Comparison of ENCODE assay signal across 1 cellular context in genomic region chr1:11272842-11273594, GRCh38.
TF ChIP-seq lines count a peak whose summit lies in the region.

UBIAD1 (plus strand) TSS chr1:11273198; CDS start chr1:11273532, 334 bp downstream.

TF ChIP-seq in HepG2, 621 proteins besides CTCF, POLR2A, EP300 and RAD21 (continued from another document and continues in another):
- TF ChIP-seq ZBTB33 (CRISPR knock-in tag; IDR thresholded peaks at IDR 0.05) (no peak), FOXK2 (IDR thresholded peaks at IDR 0.05) (no peak), ATM (IDR thresholded peaks at IDR 0.05; ENCODE audit: borderline replicate concordance) (no peak), MBD4 (IDR thresholded peaks at IDR 0.05; ENCODE audit: borderline replicate concordance, low read length) (no peak), ZBTB38 (CRISPR knock-in tag; IDR thresholded peaks at IDR 0.05) (peak; percentile 44; the same call in 1 of the 2 replicates), ZNF75D (CRISPR knock-in tag; IDR thresholded peaks at IDR 0.05; ENCODE audit: borderline replicate concordance) (no peak), JUN (CRISPR knock-in tag; IDR thresholded peaks at IDR 0.05) (peak; percentile 80), HBP1 (CRISPR knock-in tag; IDR thresholded peaks at IDR 0.05; ENCODE audit: low read depth) (peak; percentile 59; the same call in 1 of the 2 replicates), ZNF598 (CRISPR knock-in tag; IDR thresholded peaks at IDR 0.05; ENCODE audit: borderline replicate concordance) (no peak; the same call in 1 of the 2 replicates), ELK4 (CRISPR knock-in tag; IDR thresholded peaks at IDR 0.05; ENCODE audit: borderline replicate concordance) (no peak), TEF (CRISPR knock-in tag; IDR thresholded peaks at IDR 0.05) (no peak), POLR2AphosphoS2 (IDR thresholded peaks at IDR 0.05; ENCODE audit: low read depth, low read length) (no peak), ZNF296 (CRISPR knock-in tag; conservative IDR thresholded peaks at IDR 0.05) (no peak), FOXA1 (IDR thresholded peaks at IDR 0.05) (no peak), FOXA1 (CRISPR knock-in tag; IDR thresholded peaks at IDR 0.05) (no peak), NFE2L2 (IDR thresholded peaks at IDR 0.05; ENCODE audit: low read length) (no peak), REL (CRISPR knock-in tag; conservative IDR thresholded peaks at IDR 0.05) (peak; percentile 57; the same call in 1 of the 2 replicates), ZFP36L2 (CRISPR knock-in tag; IDR thresholded peaks at IDR 0.05) (no peak), CCDC6 (CRISPR knock-in tag; IDR thresholded peaks at IDR 0.05) (no peak), DPF2 (CRISPR knock-in tag; IDR thresholded peaks at IDR 0.05; ENCODE audit: borderline replicate concordance, low read depth) (no peak), ZBTB34 (CRISPR knock-in tag; IDR thresholded peaks at IDR 0.05) (no peak), NR2C2 (CRISPR knock-in tag; IDR thresholded peaks at IDR 0.05; ENCODE audit: borderline replicate concordance) (peak; percentile 71), DR1 (CRISPR knock-in tag; IDR thresholded peaks at IDR 0.05) (no peak), DNMT1 (CRISPR knock-in tag; IDR thresholded peaks at IDR 0.05) (no peak), ZNF816 (CRISPR knock-in tag; IDR thresholded peaks at IDR 0.05; ENCODE audit: borderline replicate concordance) (no peak), ZSCAN29 (CRISPR knock-in tag; conservative IDR thresholded peaks at IDR 0.05) (no peak), PLRG1 (conservative IDR thresholded peaks at IDR 0.05) (no peak), ZMYM4 (CRISPR knock-in tag; IDR thresholded peaks at IDR 0.05) (0 out of 2 replicates have a peak, but pooled peaks have one; percentile 55), ZNF724P (CRISPR knock-in tag; IDR thresholded peaks at IDR 0.05; ENCODE audit: borderline replicate concordance) (no peak), ZNF740 (CRISPR knock-in tag; IDR thresholded peaks at IDR 0.05) (no peak), RFX5 (IDR thresholded peaks at IDR 0.05; ENCODE audit: low read depth, low read length) (no peak), BCL6 (CRISPR knock-in tag; IDR thresholded peaks at IDR 0.05) (peak; percentile 27; the same call in 1 of the 2 replicates), CBX1 (IDR thresholded peaks at IDR 0.05; ENCODE audit: low read depth) (no peak), TBX3 (IDR thresholded peaks at IDR 0.05; ENCODE audit: borderline replicate concordance) (no peak), TARDBP (CRISPR knock-in tag; IDR thresholded peaks at IDR 0.05) (peak; percentile 53; the same call in 1 of the 2 replicates), SAP130 (CRISPR knock-in tag; IDR thresholded peaks at IDR 0.05; ENCODE audit: low read depth) (peak; percentile 95), THAP11 (CRISPR knock-in tag; IDR thresholded peaks at IDR 0.05) (peak; percentile 83), HOXA7 (CRISPR knock-in tag; IDR thresholded peaks at IDR 0.05) (no peak), ZBTB3 (CRISPR knock-in tag; IDR thresholded peaks at IDR 0.05; ENCODE audit: borderline replicate concordance, low read depth) (no peak), CEBPG (CRISPR knock-in tag; IDR thresholded peaks at IDR 0.05) (no peak), FOXO4 (CRISPR knock-in tag; conservative IDR thresholded peaks at IDR 0.05) (no peak), ZNF468 (CRISPR knock-in tag; IDR thresholded peaks at IDR 0.05) (no peak), ZNF18 (CRISPR knock-in tag; IDR thresholded peaks at IDR 0.05; ENCODE audit: insufficient replicate concordance) (peak; percentile 32), LRRFIP1 (CRISPR knock-in tag; conservative IDR thresholded peaks at IDR 0.05) (no peak), ZNF446 (CRISPR knock-in tag; IDR thresholded peaks at IDR 0.05) (no peak), YY1 (IDR thresholded peaks at IDR 0.05; ENCODE audit: insufficient read depth, insufficient replicate concordance, low read depth, low read length) (peak; percentile 97), ATF4 (CRISPR knock-in tag; IDR thresholded peaks at IDR 0.05) (no peak), IKZF4 (CRISPR knock-in tag; IDR thresholded peaks at IDR 0.05; ENCODE audit: borderline replicate concordance, low read depth, not compliant biosample characterization) (peak; percentile 78), ZNF552 (CRISPR knock-in tag; IDR thresholded peaks at IDR 0.05; ENCODE audit: borderline replicate concordance) (no peak; the same call in 1 of the 2 replicates), SNAPC2 (CRISPR knock-in tag; IDR thresholded peaks at IDR 0.05) (peak; percentile 15; the same call in 1 of the 2 replicates), ARID2 (CRISPR knock-in tag; IDR thresholded peaks at IDR 0.05; ENCODE audit: borderline replicate concordance) (peak; percentile 89; the same call in 1 of the 2 replicates), ZFX (CRISPR knock-in tag; IDR thresholded peaks at IDR 0.05; ENCODE audit: low read depth) (peak; percentile 97), STAG1 (CRISPR knock-in tag; IDR thresholded peaks at IDR 0.05) (no peak), HMGXB4 (CRISPR knock-in tag; IDR thresholded peaks at IDR 0.05; ENCODE audit: borderline replicate concordance in 1 of 2, low read depth in 1 of 2) (peak; percentile 45 to 92; a peak in 3 of 4 replicates), HNRNPLL (IDR thresholded peaks at IDR 0.05; ENCODE audit: low read depth, low read length, poor library complexity, severe bottlenecking) (no peak)
